Comparison of ENCODE assay signal across 8 cellular contexts in the genomic region with DNA sequence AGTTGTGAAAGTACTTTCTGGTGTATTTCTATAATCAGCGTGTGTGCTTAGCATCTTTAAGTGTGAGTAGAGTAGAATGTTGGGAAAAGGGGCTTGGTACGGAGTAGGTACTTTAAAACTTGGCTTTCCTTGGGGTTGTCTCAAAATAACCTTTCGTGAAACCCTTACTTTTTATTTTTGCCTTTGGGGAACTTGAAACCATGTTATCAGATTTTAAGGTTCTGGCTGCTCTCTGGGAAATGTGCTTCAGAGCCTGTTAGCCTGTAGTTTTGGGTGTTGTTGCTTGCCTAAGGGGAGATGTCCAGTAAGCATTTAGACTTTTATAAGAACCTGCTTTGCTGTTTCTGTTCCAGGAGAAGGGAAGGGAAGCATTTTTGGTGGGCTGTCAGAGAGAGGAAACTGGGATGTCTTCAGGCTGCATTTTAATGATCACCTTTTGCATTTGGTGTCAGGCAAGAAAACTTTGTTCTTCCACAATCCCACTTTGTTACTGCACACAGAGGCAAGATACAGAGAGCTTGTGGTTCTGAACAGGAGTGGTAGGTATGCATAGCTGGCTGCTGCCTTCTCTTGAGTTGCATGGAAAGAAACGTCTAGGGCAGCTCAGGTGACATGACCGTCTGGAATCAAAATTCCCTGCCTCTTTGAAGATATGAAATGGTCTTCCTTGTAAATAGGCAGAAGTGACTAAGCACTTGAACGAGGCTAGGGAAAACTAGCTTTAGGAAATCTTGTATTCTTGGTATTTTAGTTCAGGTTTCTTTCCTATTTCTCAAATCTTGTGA. TPM values are rescaled to one million over a fixed set of nuclear protein-coding genes. Genes with fewer than 3 reads are reported as not detected.
A peak's percentile ranks its signal among the peaks of the same experiment; 100 is the strongest.
DNase-seq lines count a peak whose midpoint lies in the region; ATAC-seq, FAIRE-seq and TF ChIP-seq lines count a peak whose summit lies in the region.
"Had no signal": no experiment of that assay in that cellular context is flagged by ENCODE, and none has a peak within 500 bp of the region (broad histone marks: within the 10 kb centered on the region; RNA-seq: fewer than 3 reads in every experiment).

No MANE protein-coding gene starts in this region.

- no peak for TF ChIP-seq CTCF in prostate gland (IDR thresholded peaks at IDR 0.05)

- H3K36me3 ChIP-seq in endocrine pancreas (ENCODE audit: control insufficient read depth, insufficient read depth, low read length) (no peaks in the 10 kb centered on the region), prostate gland (no peaks in the 10 kb centered on the region)

- intact Hi-C loops in prostate gland (cut with DNase I): no loop called here

- H3K4me3 ChIP-seq in endocrine pancreas (ENCODE audit: control insufficient read depth, insufficient read depth, low read length) (peak overlapping the region; percentile 88), prostate gland (peak overlapping the region; percentile 87 to 96)

- H3K27me3 ChIP-seq in endocrine pancreas (ENCODE audit: control insufficient read depth, insufficient read depth, low read length): no peaks in the 10 kb centered on the region
- H3K27me3 ChIP-seq in prostate gland (replicated peaks; ENCODE audit: insufficient read depth): no peaks in the 10 kb centered on the region

- 34% methylated on average over 6 of the region's 6 CpGs for WGBS in prostate gland

- ATAC-seq in HG02678 (IDR thresholded peaks at IDR 0.05; ENCODE audit: unreplicated experiment): no peak

- H3K9me3 ChIP-seq in endocrine pancreas (ENCODE audit: control insufficient read depth, low read length) (no peaks in the 10 kb centered on the region), prostate gland (no peaks in the 10 kb centered on the region)

- H3K27ac ChIP-seq in prostate gland: peak overlapping the region; percentile 20 to 38

- peak overlapping the region; percentile 4 for H3K9ac ChIP-seq in endocrine pancreas (ENCODE audit: control insufficient read depth, insufficient read depth, low read length)

- H3K4me1 ChIP-seq in endocrine pancreas (ENCODE audit: control insufficient read depth, insufficient read depth, low read length) (peaks cover 11% of the 10 kb centered on the region), prostate gland (replicated peaks) (no peaks in the 10 kb centered on the region)

- no peak for DNase-seq in GM12892 (ENCODE audit: insufficient read length)
- peak; percentile 88 for DNase-seq in OCI-M1 (lab: John Stamatoyannopoulos, UW)
- DNase-seq in prostate gland (ENCODE audit: low spot score): no peak
- no peak for DNase-seq in frontal cortex (ENCODE audit: low spot score in 2 of 2)
- no peak for DNase-seq in NCI-H1092 treated with DMSO at 0.1 percent for 48 hours (lab: John Stamatoyannopoulos, UW)
- DNase-seq: activated gamma-delta T cell treated with Interleukin-2 at 50 U/mL for 16 hours had no signal

- no peak for TF ChIP-seq POLR2A in GM12892 (IDR thresholded peaks at IDR 0.05; ENCODE audit: low read depth, low read length)
- no peak for TF ChIP-seq POLR2A in prostate gland (IDR thresholded peaks at IDR 0.05)

- FAIRE-seq in GM12892 (lab: Jason Lieb, UNC) (peak; percentile 67), frontal cortex (lab: Jason Lieb, UNC) (no peak)

RNA-seq across cellular contexts. Expression of a gene that starts 1.6 kb away (rescaled TPM):
- polyA plus RNA-seq in GM12892 (2012; ENCODE audit: missing spikeins): 47.0 TPM
- total RNA-seq in prostate gland (10 to 100 TPM; 38.9 to 54.7 TPM), frontal cortex (90.9 TPM)

RNA-seq across cellular contexts. Expression of a gene that starts 49.1 kb away (rescaled TPM):
- 91.2 TPM for polyA plus RNA-seq in GM12892 (2012; ENCODE audit: missing spikeins)
- total RNA-seq in prostate gland (1 to 10 TPM in 1 of 2 donors, under 1 TPM in 1; 0.68 to 2.3 TPM), frontal cortex (under 0.01 TPM)
